ENCODE assay signal across 8 cellular contexts in genomic region chr7:816300-816750, GRCh38. TPM values are rescaled to one million over a fixed set of nuclear protein-coding genes. Genes with fewer than 3 reads are reported as not detected.
DNase-seq lines count a peak whose midpoint lies in the region; ATAC-seq and TF ChIP-seq lines count a peak whose summit lies in the region.

No MANE protein-coding gene starts in this region.

- H2BK15ac ChIP-seq in mesendoderm (replicated peaks; ENCODE audit: low read depth), result no peak overlapping the region

- H4K8ac ChIP-seq in mesendoderm (ENCODE audit: low read depth, low read length), result peak overlapping the region; percentile 68

- H3K4me1 Mint-ChIP-seq in Caco-2 (ENCODE audit: low read depth, unreplicated experiment), result peaks cover 17% of the 10 kb centered on the region

- no TSS peak for BruUV-seq in Caco-2 (replicated peaks; lab: Mats Ljungman, UMichigan)

- H3K4me2 ChIP-seq in mesendoderm (ENCODE audit: low read length), result no peak overlapping the region

- no peak overlapping the region for H3K9ac ChIP-seq in mesendoderm (ENCODE audit: low read length)

- no peak overlapping the region for H2BK120ac ChIP-seq in mesendoderm (ENCODE audit: low read depth, low read length)

- no peak for TF ChIP-seq CTCF in Caco-2 (IDR thresholded peaks at IDR 0.05; ENCODE audit: insufficient read depth in 1 of 2, low read depth in 1 of 2, low read length in 1 of 2, severe bottlenecking in 1 of 2, unreplicated experiment in 1 of 2)

- H3K4me1 ChIP-seq in Caco-2 (no peaks in the 10 kb centered on the region), mesendoderm (ENCODE audit: control insufficient read depth, low read depth, low read length) (peaks cover 10% of the 10 kb centered on the region)

- H3K79me1 ChIP-seq in mesendoderm (ENCODE audit: low read length), result peaks cover 5% of the 10 kb centered on the region

- H3K4ac ChIP-seq in mesendoderm (ENCODE audit: low read depth, low read length), result peak overlapping the region; percentile 74

- intact Hi-C loops in Caco-2 (cut with micrococcal nuclease; ENCODE audit: unreplicated experiment), result loop anchor here (5.0 kb wide), 1 partner anchor 56 kb away; no protein-coding TSS in a partner anchor

- no peak overlapping the region for H3K27ac ChIP-seq in mesendoderm (ENCODE audit: low read depth, low read length)

- H3K4me3 ChIP-seq in Caco-2 (ENCODE audit: low read depth, low read length) (peak overlapping the region; percentile 82), mesendoderm (ENCODE audit: low read length) (no peak overlapping the region)

- peaks cover 2% of the 10 kb centered on the region; the same call in 1 of the 2 replicates for H3K36me3 ChIP-seq in Caco-2 (ENCODE audit: control insufficient read depth, insufficient read depth, low read length)
- H3K36me3 ChIP-seq in mesendoderm (ENCODE audit: control insufficient read depth, insufficient read depth, low read length), result no peaks in the 10 kb centered on the region

- DNase-seq in Caco-2, result peak; percentile 98 to 99
- DNase-seq in HUDEP-2 (lab: John Stamatoyannopoulos, UW; ENCODE audit: unreplicated experiment in 76 of 76), result peak in 75 of 76 experiments; percentile 24 to 99 (median 94)
- peak; percentile 94 for DNase-seq in NOMO-1 treated with DMSO at 0.1 percent for 48 hours (lab: John Stamatoyannopoulos, UW; ENCODE audit: unreplicated experiment)
- DNase-seq in activated CD8-positive, alpha-beta memory T cell treated with anti-CD3 and anti-CD28 coated beads for 48 hours (ENCODE audit: low read depth in 2 of 3, low spot score in 2 of 3), result peak; percentile 71 to 95 (median 93)
- DNase-seq in effector CD8-positive, alpha-beta T cell (lab: John Stamatoyannopoulos, UW), result peak; percentile 96
- DNase-seq in mesendoderm, result peak; percentile 99
- DNase-seq in stimulated activated CD8-positive, alpha-beta memory T cell treated with anti-CD3 and anti-CD28 coated beads, Interleukin-15, amount 100 ng/mL, for 24 hours (ENCODE audit: low read depth), result peak; percentile 82

- H3K9me3 ChIP-seq in Caco-2, result no peaks in the 10 kb centered on the region

- POLR2A ChIA-PET in Caco-2 (lab: Charles Lee), result interaction anchor here (0.5 to 1.3 kb wide), 4 partner anchors 45 to 483 kb away, joined by 3 to 5 read pairs (median 4); partner anchors contain the start of gene GET4

- peak; percentile 79 for ATAC-seq in GM21390 (IDR thresholded peaks at IDR 0.05; ENCODE audit: unreplicated experiment)

- H3K36me3 Mint-ChIP-seq in Caco-2 (ENCODE audit: insufficient read depth, unreplicated experiment), result peaks cover 31% of the 10 kb centered on the region

- WGBS in mesendoderm (ENCODE audit: extremely low coverage, insufficient coverage, low lambda C conversion rate), result no CpG with 5 or more reads among the region's 51 CpGs

- H3K27me3 ChIP-seq in Caco-2 (replicated peaks; ENCODE audit: control insufficient read depth, insufficient read depth, low read length), result no peaks in the 10 kb centered on the region
- H3K27me3 ChIP-seq in mesendoderm (ENCODE audit: insufficient read depth, low read length, poor library complexity), result no peaks in the 10 kb centered on the region

- H3K23ac ChIP-seq in mesendoderm (ENCODE audit: low read length), result no peak overlapping the region

- H2BK5ac ChIP-seq in mesendoderm (ENCODE audit: low read length), result no peak overlapping the region

- no peak overlapping the region for H4K5ac ChIP-seq in mesendoderm (ENCODE audit: low read length)

- peak overlapping the region; percentile 70 for H3K27ac Mint-ChIP-seq in Caco-2 (ENCODE audit: unreplicated experiment)

- no peaks in the 10 kb centered on the region for H3K9me3 Mint-ChIP-seq in Caco-2 (ENCODE audit: unreplicated experiment)

- CTCF ChIA-PET in Caco-2 (lab: Charles Lee), result interaction anchor here (0.7 to 2.0 kb wide), 3 partner anchors 20 to 179 kb away, joined by 3 to 13 read pairs (median 3); no protein-coding TSS in a partner anchor

- H3K27me3 Mint-ChIP-seq in Caco-2 (ENCODE audit: insufficient read depth, unreplicated experiment), result no peaks in the 10 kb centered on the region

- H3K56ac ChIP-seq in mesendoderm (ENCODE audit: low read length), result no peak overlapping the region

- peaks cover 40% of the 10 kb centered on the region for H3K79me2 ChIP-seq in mesendoderm (ENCODE audit: control insufficient read depth, insufficient read depth, low read length)

- H3K18ac ChIP-seq in mesendoderm (ENCODE audit: low read length), result peak overlapping the region; percentile 96

- H3K4me3 Mint-ChIP-seq in Caco-2 (ENCODE audit: unreplicated experiment), result peak overlapping the region; percentile 95

- H2AK5ac ChIP-seq in mesendoderm (ENCODE audit: low read length), result no peak overlapping the region

RNA-seq across cellular contexts. Expression of gene SUN1, which starts 16.0 kb away (rescaled TPM):
- total RNA-seq in Caco-2 (2022), result 141 and 146 TPM in 2 replicates
- 47.7 TPM for polyA plus RNA-seq in mesendoderm (2013, experiment 1 of 2)
- polyA plus RNA-seq in mesendoderm (2013, experiment 2 of 2), result 47.9 TPM
